In genomic region chr3:129330413-129330812, GRCh38 we compare ENCODE assay signal across 17 cellular contexts.
"Had no signal": no experiment of that assay in that cellular context is flagged by ENCODE, and none has a peak within 500 bp of the region (broad histone marks: within the 10 kb centered on the region; RNA-seq: fewer than 3 reads in every experiment).

No MANE protein-coding gene starts in this region.

- H3K36me3 ChIP-seq: heart right ventricle, right atrium auricular region had no signal

- ATAC-seq: activated T-cell treated with anti-CD3 and anti-CD28 coated beads, Interleukin-2, amount 50 U/mL, for 72 hours; heart right ventricle had no signal

- H3K9me3 Mint-ChIP-seq: activated CD4-positive, alpha-beta memory T cell treated with anti-CD3 and anti-CD28 coated beads for 36 hours; activated T-cell treated with anti-CD3 and anti-CD28 coated beads, Interleukin-2, amount 50 U/mL, for 72 hours; endodermal cell had no signal

- H3K27ac ChIP-seq: heart right ventricle, right atrium auricular region, tibial nerve had no signal

- H3K36me3 Mint-ChIP-seq: activated CD4-positive, alpha-beta memory T cell treated with anti-CD3 and anti-CD28 coated beads for 36 hours had no signal

- H3K4me1 ChIP-seq: heart right ventricle, right atrium auricular region, tibial nerve had no signal

- H3K9me3 ChIP-seq: heart right ventricle, right atrium auricular region, tibial nerve had no signal

- H3K4me3 Mint-ChIP-seq: activated CD4-positive, alpha-beta memory T cell treated with anti-CD3 and anti-CD28 coated beads for 36 hours; activated T-cell treated with anti-CD3 and anti-CD28 coated beads, Interleukin-2, amount 50 U/mL, for 72 hours; endodermal cell; nephron progenitor cell had no signal

- H3K27me3 ChIP-seq: dorsolateral prefrontal cortex, heart right ventricle, right atrium auricular region, tibial nerve had no signal

- H3K27ac Mint-ChIP-seq: activated CD4-positive, alpha-beta memory T cell treated with anti-CD3 and anti-CD28 coated beads for 36 hours; activated T-cell treated with anti-CD3 and anti-CD28 coated beads, Interleukin-2, amount 50 U/mL, for 72 hours; endodermal cell; nephron progenitor cell; progenitor cell of endocrine pancreas had no signal

- H3K27me3 Mint-ChIP-seq: activated CD4-positive, alpha-beta memory T cell treated with anti-CD3 and anti-CD28 coated beads for 36 hours; progenitor cell of endocrine pancreas had no signal

- DNase-seq: activated CD4-positive, alpha-beta memory T cell treated with anti-CD3 and anti-CD28 coated beads for 36 hours; activated CD8-positive, alpha-beta memory T cell treated with anti-CD3 and anti-CD28 coated beads, Interleukin-2, amount 50 U/mL, for 4 hours; activated T-cell treated with anti-CD3 and anti-CD28 coated beads, Interleukin-2, amount 50 U/mL, for 72 hours; aorta; dorsolateral prefrontal cortex; endodermal cell; heart right ventricle; nephron progenitor cell; occipital lobe; stimulated activated CD4-positive, alpha-beta T cell treated with anti-CD3 and anti-CD28 coated beads, Interleukin-15, amount 100 ng/mL, for 24 hours; stimulated activated CD4-positive, alpha-beta T cell treated with anti-CD3 and anti-CD28 coated beads, Interleukin-4, amount 100 ng/mL, for 1 hour; stimulated activated naive CD4-positive, alpha-beta T cell treated with Interleukin-2 at 50 U/mL for 16 hours; substantia nigra; T-helper 2 cell had no signal

- H3K4me3 ChIP-seq: dorsolateral prefrontal cortex, heart right ventricle, right atrium auricular region, tibial nerve had no signal
